Comparison of ENCODE assay signal across 9 cellular contexts in genomic region chr6:157033428-157034140, GRCh38.
DNase-seq lines count a peak whose midpoint lies in the region; ATAC-seq, FAIRE-seq and TF ChIP-seq lines count a peak whose summit lies in the region.
"Had no signal": no experiment of that assay in that cellular context is flagged by ENCODE, and none has a peak within 500 bp of the region (broad histone marks: within the 10 kb centered on the region; RNA-seq: fewer than 3 reads in every experiment).

No MANE protein-coding gene starts in this region.

- no peaks in the 10 kb centered on the region; a peak in 3 of 5 replicates for H3K4me1 ChIP-seq in K562 (replicated peaks in 1 of 2; ENCODE audit: control insufficient read depth in 2 of 2, insufficient read depth in 2 of 2, low read length in 2 of 2)
- H3K4me1 ChIP-seq: SJCRH30 had no signal

- POLR2A ChIA-PET in K562 (lab: Yijun Ruan, JAX) = interaction anchor here (1.1 to 2.4 kb wide), 4 partner anchors 9 to 12 kb away, joined by 3 to 13 read pairs (median 4); no protein-coding TSS in a partner anchor

- no peaks in the 10 kb centered on the region for H3K36me3 ChIP-seq in K562 (ENCODE audit: control insufficient read depth, insufficient read depth, low read length)
- H3K36me3 ChIP-seq: SJCRH30 had no signal

- H3K9me3 Mint-ChIP-seq in stimulated activated naive CD8-positive, alpha-beta T cell treated with anti-CD3 and anti-CD28 coated beads, Interleukin-15, Interleukin-2, amounts not matched to agents 100 ng/mL and 50 ng/mL, for 24 hours = peaks cover 5% of the 10 kb centered on the region

- no peaks in the 10 kb centered on the region for H3K36me3 Mint-ChIP-seq in stimulated activated naive CD8-positive, alpha-beta T cell treated with anti-CD3 and anti-CD28 coated beads, Interleukin-15, Interleukin-2, amounts not matched to agents 100 ng/mL and 50 ng/mL, for 24 hours (ENCODE audit: low read depth)

- CTCF ChIA-PET in K562 (lab: Yijun Ruan, JAX; ENCODE audit: low intra/inter-chr PET ratio) = interaction anchor here (0.6 to 3.9 kb wide), 4 partner anchors 45 to 470 kb away, joined by 4 to 35 read pairs (median 7); no protein-coding TSS in a partner anchor

- peaks cover 24% of the 10 kb centered on the region for H3K79me2 ChIP-seq in K562 (ENCODE audit: control insufficient read depth, insufficient read depth, low read length)

- TF ChIP-seq CTCF in K562 (IDR thresholded peaks at IDR 0.05 in 2 of 3, conservative IDR thresholded peaks at IDR 0.05 in 1 of 3; ENCODE audit: insufficient read depth in 2 of 3, low read depth in 1 of 3, low read length in 3 of 3) = no peak
- TF ChIP-seq CTCF in GM13977 (IDR thresholded peaks at IDR 0.05; ENCODE audit: extremely low read depth, insufficient read depth, missing control alignments) = no peak

- 0 out of 2 replicates have a peak, but pooled peaks cover 5% of the 10 kb centered on the region for H4K20me1 ChIP-seq in K562 (replicated peaks; ENCODE audit: control insufficient read depth, insufficient read depth, low read length)

- no peak for TF ChIP-seq EP300 in K562 (IDR thresholded peaks at IDR 0.05; ENCODE audit: low read length)

- no peak for TF ChIP-seq POLR2A in K562 (conservative IDR thresholded peaks at IDR 0.05)

- intact Hi-C loops in K562 (cut with micrococcal nuclease) = loop anchor here (1.0 to 10.0 kb wide), 3 partner anchors 121 to 239 kb away; no protein-coding TSS in a partner anchor

- H2AFZ ChIP-seq in K562 (ENCODE audit: low read depth, low read length) = no peak overlapping the region

- BruUV-seq in K562 (replicated peaks; lab: Mats Ljungman, UMichigan) = no TSS peak

- H3K4me3 ChIP-seq in K562 = no peak overlapping the region
- H3K4me3 ChIP-seq: SJCRH30 had no signal

- peak overlapping the region; percentile 23; the same call in 1 of the 2 replicates for H3K4me2 ChIP-seq in K562 (ENCODE audit: insufficient read depth, low read length)

- peak overlapping the region; percentile 88 for H3K4me3 Mint-ChIP-seq in stimulated activated naive CD8-positive, alpha-beta T cell treated with anti-CD3 and anti-CD28 coated beads, Interleukin-15, Interleukin-2, amounts not matched to agents 100 ng/mL and 50 ng/mL, for 24 hours

- peaks cover 27% of the 10 kb centered on the region for H3K4me1 Mint-ChIP-seq in stimulated activated naive CD8-positive, alpha-beta T cell treated with anti-CD3 and anti-CD28 coated beads, Interleukin-15, Interleukin-2, amounts not matched to agents 100 ng/mL and 50 ng/mL, for 24 hours (ENCODE audit: low read depth)

- H3K27ac Mint-ChIP-seq in stimulated activated naive CD8-positive, alpha-beta T cell treated with anti-CD3 and anti-CD28 coated beads, Interleukin-15, Interleukin-2, amounts not matched to agents 100 ng/mL and 50 ng/mL, for 24 hours = peak overlapping the region; percentile 91

- H3K27me3 Mint-ChIP-seq in stimulated activated naive CD8-positive, alpha-beta T cell treated with anti-CD3 and anti-CD28 coated beads, Interleukin-15, Interleukin-2, amounts not matched to agents 100 ng/mL and 50 ng/mL, for 24 hours = no peaks in the 10 kb centered on the region

- FAIRE-seq in K562 (lab: Jason Lieb, UNC) = peak; percentile 69

- TF ChIP-seq RAD21 in K562 (CRISPR knock-in tag; conservative IDR thresholded peaks at IDR 0.05 in 1 of 2, IDR thresholded peaks at IDR 0.05 in 1 of 2) = no peak

- 29% methylated on average over 5 of the region's 5 CpGs for WGBS in K562 (ENCODE audit: insufficient coverage, low coverage, missing lambda C conversion rate)

- no peak for DNase-seq in stimulated activated naive CD8-positive, alpha-beta T cell treated with anti-CD3 and anti-CD28 coated beads, Interleukin-15, Interleukin-2, amounts not matched to agents 100 U/mL and 50 U/mL, for 24 hours
- DNase-seq in K562 (ENCODE audit: extremely low read depth in 1 of 4, low spot score in 3 of 4) (no peak), lung microvascular endothelial cell (ENCODE audit: low read depth in 2 of 2) (peak; percentile 35 to 51), GM13977 (ENCODE audit: low spot score) (no peak)

- no peak for ATAC-seq in stimulated activated naive CD8-positive, alpha-beta T cell treated with anti-CD3 and anti-CD28 coated beads, Interleukin-15, Interleukin-2, amounts not matched to agents 100 U/mL and 50 U/mL, for 24 hours
- ATAC-seq in K562 = peak; percentile 52
- no peak for ATAC-seq in GM21526 (IDR thresholded peaks at IDR 0.05; ENCODE audit: low FRiP score, unreplicated experiment)
- no peak for ATAC-seq in GM21367 (IDR thresholded peaks at IDR 0.05; ENCODE audit: unreplicated experiment)
- ATAC-seq in GM19463 (IDR thresholded peaks at IDR 0.05; ENCODE audit: unreplicated experiment) = no peak

- no peak overlapping the region for H3K27ac ChIP-seq in K562 (ENCODE audit: extremely low read depth, low read depth, low read length)
- H3K27ac ChIP-seq: SJCRH30 had no signal

- H3K27me3 ChIP-seq in K562 (ENCODE audit: control insufficient read depth in 2 of 2, insufficient read depth in 2 of 2, low read length in 2 of 2) = no peaks in the 10 kb centered on the region
- H3K27me3 ChIP-seq: SJCRH30 had no signal

- in situ Hi-C loops in K562 (cut with MboI) (no loop called here), GM13977 (cut with MboI; ENCODE audit: low pct_unique_long_range_greater_than_20kb, low sequenced_read_pairs, unreplicated experiment) (no loop called here)

- H3K9me3 ChIP-seq in K562 (replicated peaks; ENCODE audit: control insufficient read depth, insufficient read depth, low read depth, low read length) = no peaks in the 10 kb centered on the region
- H3K9me3 ChIP-seq: SJCRH30 had no signal

- no peaks in the 10 kb centered on the region for H3K9me1 ChIP-seq in K562 (ENCODE audit: control insufficient read depth, insufficient read depth, low read length)

- H3K9ac ChIP-seq in K562 (ENCODE audit: insufficient read depth in 1 of 2, low read depth in 2 of 2, low read length in 2 of 2) = no peak overlapping the region

TF ChIP-seq in K562, 482 proteins besides CTCF, POLR2A, EP300 and RAD21 (continues in another document):
- no peak for TF ChIP-seq ZNF592 (IDR thresholded peaks at IDR 0.05)
- no peak for TF ChIP-seq HMG20A (CRISPR knock-in tag; conservative IDR thresholded peaks at IDR 0.05)
- TF ChIP-seq LCOR (CRISPR knock-in tag; IDR thresholded peaks at IDR 0.05) = no peak
- TF ChIP-seq RBFOX2 (IDR thresholded peaks at IDR 0.05; ENCODE audit: low read depth, low read length) = no peak
- TF ChIP-seq ZNF507 (tag; conservative IDR thresholded peaks at IDR 0.05) = no peak
- no peak for TF ChIP-seq RUNX1 (IDR thresholded peaks at IDR 0.05; ENCODE audit: low read depth)
- TF ChIP-seq HDGF (IDR thresholded peaks at IDR 0.05) = no peak
- no peak for TF ChIP-seq ARID1B (IDR thresholded peaks at IDR 0.05)
- TF ChIP-seq HDAC8 (tag; IDR thresholded peaks at IDR 0.05) = no peak
- no peak for TF ChIP-seq HIVEP1 (CRISPR knock-in tag; IDR thresholded peaks at IDR 0.05)
- no peak for TF ChIP-seq KDM4B (IDR thresholded peaks at IDR 0.05; ENCODE audit: borderline replicate concordance in 2 of 2, low read depth in 1 of 2)
- no peak for TF ChIP-seq ARID3A (IDR thresholded peaks at IDR 0.05; ENCODE audit: borderline replicate concordance, low read depth, low read length)

Comparison
In these comparisons a context has a peak if more than half of its experiments do, and no peak if none do; other contexts are left out.
1. DNase-seq: peak in lung microvascular endothelial cell (2 of 2); none in stimulated activated naive CD8-positive, alpha-beta T cell treated with anti-CD3 and anti-CD28 coated beads, Interleukin-15, Interleukin-2, amounts not matched to agents 100 U/mL and 50 U/mL, for 24 hours (single experiment), K562 (0 of 4) and GM13977 (single experiment).